In genomic region chr10:75470901-75471300, GRCh38 we compare ENCODE assay signal across 24 cellular contexts.
A peak's percentile ranks its signal among the peaks of the same experiment; 100 is the strongest.
DNase-seq lines count a peak whose midpoint lies in the region; TF ChIP-seq lines count a peak whose summit lies in the region.
"Had no signal": no experiment of that assay in that cellular context is flagged by ENCODE, and none has a peak within 500 bp of the region (broad histone marks: within the 10 kb centered on the region; RNA-seq: fewer than 3 reads in every experiment).

No MANE protein-coding gene starts in this region.

- H3K36me3 Mint-ChIP-seq in nephron (ENCODE audit: low read depth), result no peaks in the 10 kb centered on the region
- H3K36me3 Mint-ChIP-seq: activated naive CD8-positive, alpha-beta T cell treated with anti-CD3 and anti-CD28 coated beads for 36 hours had no signal

- no peak for TF ChIP-seq CTCF in nephron (IDR thresholded peaks at IDR 0.05; ENCODE audit: unreplicated experiment in 3 of 3)

- peak overlapping the region in 1 of 3 experiments; percentile 37 for H3K4me3 Mint-ChIP-seq in nephron
- H3K4me3 Mint-ChIP-seq: activated CD4-positive, alpha-beta memory T cell treated with anti-CD3 and anti-CD28 coated beads, Interleukin-2, amount 10 ng/mL, durations not matched to agents 7 days and 5 days; activated naive CD8-positive, alpha-beta T cell treated with anti-CD3 and anti-CD28 coated beads for 36 hours; stimulated activated naive CD8-positive, alpha-beta T cell treated with anti-CD3 and anti-CD28 coated beads, Interleukin-15, amount 100 ng/mL, for 72 hours; T-helper 1 cell treated with Interleukin-12 subunit alpha and Interleukin-12 subunit beta and Interleukin-4 antibody, amounts not matched to agents 30 μg/mL and 1 μg/mL, for 36 hours had no signal

- DNase-seq in AG08395 (ENCODE audit: low spot score), result peak; percentile 55
- peak; percentile 41 for DNase-seq in GM03348 (ENCODE audit: low spot score)
- peak; percentile 15 for DNase-seq in fibroblast of peridontal ligament (ENCODE audit: extremely low read depth)
- DNase-seq in activated T-cell treated with anti-CD3 and anti-CD28 coated beads, Interleukin-2, amount 50 U/mL, for 48 hours, result no peak
- no peak for DNase-seq in middle frontal gyrus (ENCODE audit: extremely low spot score, low spot score)
- DNase-seq in hepatic stellate cell (ENCODE audit: low spot score), result no peak
- no peak for DNase-seq in activated CD8-positive, alpha-beta memory T cell treated with anti-CD3 and anti-CD28 coated beads, Interleukin-2, amount 50 U/mL, for 4 hours
- DNase-seq: activated CD4-positive, alpha-beta memory T cell treated with anti-CD3 and anti-CD28 coated beads, Interleukin-2, amount 10 ng/mL, durations not matched to agents 7 days and 5 days; activated CD4-positive, alpha-beta T cell treated with anti-CD3 and anti-CD28 coated beads for 1 hour; activated effector memory CD4-positive, alpha-beta T cell treated with anti-CD3 and anti-CD28 coated beads, Interleukin-2, amount 50 U/mL, for 16 hours; activated naive CD8-positive, alpha-beta T cell treated with anti-CD3 and anti-CD28 coated beads for 36 hours; caudate nucleus; COR-L47; KBM-7; mammary epithelial cell; NCI-H1417 treated with DMSO at 0.1 percent for 48 hours; NCI-H345; NCI-H748 treated with DMSO at 0.1 percent for 48 hours; psoas muscle; stimulated activated CD8-positive, alpha-beta memory T cell treated with anti-CD3 and anti-CD28 coated beads, Interleukin-4, amount 100 ng/mL, for 48 hours; stimulated activated naive CD8-positive, alpha-beta T cell treated with anti-CD3 and anti-CD28 coated beads, Interleukin-15, amount 100 ng/mL, for 72 hours; thyroid gland had no signal

- peaks cover 2% of the 10 kb centered on the region for H3K9me3 Mint-ChIP-seq in nephron
- H3K9me3 Mint-ChIP-seq: activated CD4-positive, alpha-beta memory T cell treated with anti-CD3 and anti-CD28 coated beads, Interleukin-2, amount 10 ng/mL, durations not matched to agents 7 days and 5 days; activated naive CD8-positive, alpha-beta T cell treated with anti-CD3 and anti-CD28 coated beads for 36 hours; stimulated activated naive CD8-positive, alpha-beta T cell treated with anti-CD3 and anti-CD28 coated beads, Interleukin-15, amount 100 ng/mL, for 72 hours; T-helper 1 cell treated with Interleukin-12 subunit alpha and Interleukin-12 subunit beta and Interleukin-4 antibody, amounts not matched to agents 30 μg/mL and 1 μg/mL, for 36 hours had no signal

- peak overlapping the region in 2 of 3 experiments; percentile 51 for H3K27ac Mint-ChIP-seq in nephron
- H3K27ac Mint-ChIP-seq: activated CD4-positive, alpha-beta memory T cell treated with anti-CD3 and anti-CD28 coated beads, Interleukin-2, amount 10 ng/mL, durations not matched to agents 7 days and 5 days; activated naive CD8-positive, alpha-beta T cell treated with anti-CD3 and anti-CD28 coated beads for 36 hours; stimulated activated naive CD8-positive, alpha-beta T cell treated with anti-CD3 and anti-CD28 coated beads, Interleukin-15, amount 100 ng/mL, for 72 hours; T-helper 1 cell treated with Interleukin-12 subunit alpha and Interleukin-12 subunit beta and Interleukin-4 antibody, amounts not matched to agents 30 μg/mL and 1 μg/mL, for 36 hours had no signal

- peaks cover 17% of the 10 kb centered on the region for H3K27me3 Mint-ChIP-seq in nephron (ENCODE audit: low read depth)
- H3K27me3 Mint-ChIP-seq: activated CD4-positive, alpha-beta memory T cell treated with anti-CD3 and anti-CD28 coated beads, Interleukin-2, amount 10 ng/mL, durations not matched to agents 7 days and 5 days had no signal

- peaks cover 44% of the 10 kb centered on the region for H3K4me1 Mint-ChIP-seq in nephron
- H3K4me1 Mint-ChIP-seq: activated CD4-positive, alpha-beta memory T cell treated with anti-CD3 and anti-CD28 coated beads, Interleukin-2, amount 10 ng/mL, durations not matched to agents 7 days and 5 days; activated naive CD8-positive, alpha-beta T cell treated with anti-CD3 and anti-CD28 coated beads for 36 hours; stimulated activated naive CD8-positive, alpha-beta T cell treated with anti-CD3 and anti-CD28 coated beads, Interleukin-15, amount 100 ng/mL, for 72 hours had no signal

Comparison
In these comparisons a context has a peak if more than half of its experiments do, and no peak if none do; other contexts are left out.
1. DNase-seq: peak in AG08395 (single experiment), GM03348 (single experiment) and fibroblast of peridontal ligament (single experiment); none in activated T-cell treated with anti-CD3 and anti-CD28 coated beads, Interleukin-2, amount 50 U/mL, for 48 hours (0 of 2), middle frontal gyrus (single experiment), hepatic stellate cell (single experiment) and activated CD8-positive, alpha-beta memory T cell treated with anti-CD3 and anti-CD28 coated beads, Interleukin-2, amount 50 U/mL, for 4 hours (single experiment).